Comparison of ENCODE assay signal across 1 cellular context in the genomic region with DNA sequence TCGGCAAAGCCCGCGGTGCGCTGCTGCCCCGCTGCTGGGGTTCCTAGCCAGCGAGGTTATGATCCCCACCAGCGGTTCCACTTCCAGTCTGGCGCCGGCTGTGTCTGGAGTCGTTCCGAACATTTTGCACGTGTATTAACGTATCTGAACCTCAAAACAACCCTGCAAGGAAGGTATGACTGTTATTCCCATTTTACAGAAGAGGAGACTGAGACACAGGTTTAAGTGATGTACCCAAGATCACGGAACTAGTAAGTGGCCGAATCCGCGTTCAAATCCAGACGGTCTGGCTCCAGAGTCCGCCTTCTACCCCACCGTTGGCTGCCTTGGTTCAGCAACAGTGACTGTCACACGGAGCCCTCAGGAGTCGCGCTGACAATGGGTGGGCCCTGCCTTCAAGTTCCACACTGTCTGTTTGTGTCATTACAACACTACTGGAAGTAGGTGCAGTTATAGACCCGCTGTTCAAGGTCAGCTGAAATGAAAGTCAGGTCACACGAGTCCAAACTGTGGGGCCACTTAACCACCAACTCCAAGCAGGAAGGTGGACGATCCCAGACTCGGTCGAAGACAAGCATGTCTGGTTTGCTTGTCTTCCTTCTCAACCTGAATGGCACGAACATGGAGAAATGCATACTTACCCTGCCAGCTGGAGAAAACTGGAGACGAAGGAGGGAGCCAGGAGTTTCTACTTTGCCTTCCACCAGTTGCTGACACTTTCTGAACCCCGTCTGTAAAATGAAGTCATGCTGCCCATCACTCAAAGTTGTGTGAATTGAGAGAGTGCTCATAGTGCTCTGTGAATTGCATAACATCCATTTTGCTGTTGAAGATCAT.
TF ChIP-seq lines count a peak whose summit lies in the region.

No MANE protein-coding gene starts in this region.

TF ChIP-seq in endothelial cell of umbilical vein, 7 proteins besides CTCF, POLR2A, EP300 and RAD21 (continued from another document):
- TF ChIP-seq, protein P1, sequence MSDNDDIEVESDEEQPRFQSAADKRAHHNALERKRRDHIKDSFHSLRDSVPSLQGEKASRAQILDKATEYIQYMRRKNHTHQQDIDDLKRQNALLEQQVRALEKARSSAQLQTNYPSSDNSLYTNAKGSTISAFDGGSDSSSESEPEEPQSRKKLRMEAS (IDR thresholded peaks at IDR 0.05; ENCODE audit: insufficient read depth, insufficient read length), result no peak
- no peak for TF ChIP-seq MYC (IDR thresholded peaks at IDR 0.05; ENCODE audit: low read depth, low read length)
- TF ChIP-seq GATA2 (IDR thresholded peaks at IDR 0.05; ENCODE audit: insufficient read depth, insufficient read length, low read depth, low read length), result no peak
- TF ChIP-seq POLR2AphosphoS5 (IDR thresholded peaks at IDR 0.05; ENCODE audit: insufficient read depth, low read depth, low read length), result no peak
- no peak for TF ChIP-seq FOS (IDR thresholded peaks at IDR 0.05; ENCODE audit: borderline replicate concordance, insufficient read depth, low read length)
- TF ChIP-seq EZH2 (IDR thresholded peaks at IDR 0.05; ENCODE audit: borderline replicate concordance, low read depth, low read length, severe bottlenecking), result no peak
